15 cellular contexts compared by ENCODE assay signal in the genomic region with DNA sequence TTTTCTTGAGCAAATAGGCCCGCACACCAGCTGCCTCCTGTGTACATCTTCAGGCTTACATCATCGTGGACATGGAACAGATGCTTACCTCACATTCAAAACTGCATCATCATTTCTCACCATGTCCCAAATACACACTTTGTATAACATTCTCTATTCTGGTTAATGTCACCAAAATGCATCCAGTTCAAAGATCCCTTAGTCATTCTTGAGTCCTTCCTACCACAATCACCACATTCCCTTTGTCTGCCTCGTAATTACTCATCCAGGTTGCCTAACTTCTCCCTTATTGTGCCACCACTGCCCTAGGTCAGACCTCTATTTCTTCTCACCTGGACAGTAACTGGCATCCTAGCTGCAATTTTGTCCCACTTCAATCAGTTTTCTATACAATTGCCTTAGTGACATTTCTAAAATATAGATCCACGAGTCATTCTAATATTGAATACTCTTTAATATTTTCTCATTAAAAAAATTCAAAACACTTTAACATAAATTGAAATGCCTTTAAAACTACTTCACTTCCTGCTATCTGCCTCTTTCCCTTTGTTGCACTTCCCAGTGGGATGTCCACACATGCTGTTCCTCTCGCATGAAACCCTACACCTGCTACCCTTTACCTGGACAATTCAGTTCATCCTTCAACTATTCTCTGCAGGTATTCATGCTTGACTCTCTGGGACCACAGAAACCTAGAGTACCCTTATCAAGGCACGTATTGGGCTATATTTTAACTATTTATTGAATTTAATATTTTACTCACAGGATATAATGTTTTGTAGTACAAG.
DNase-seq lines count a peak whose midpoint lies in the region; ATAC-seq, FAIRE-seq and TF ChIP-seq lines count a peak whose summit lies in the region.
"Had no signal": no experiment of that assay in that cellular context is flagged by ENCODE, and none has a peak within 500 bp of the region (broad histone marks: within the 10 kb centered on the region; RNA-seq: fewer than 3 reads in every experiment).

No MANE protein-coding gene starts in this region.

- no peak overlapping the region for H3K4me3 Mint-ChIP-seq in CD4-positive, alpha-beta memory T cell
- H3K4me3 Mint-ChIP-seq: stimulated activated memory B cell treated with anti-CD40 and anti-IgM and Interleukin-4, amounts not matched to agents 10 μg/mL and 1 μg/mL and 100 μg/mL, for 72 hours; T-helper 2 cell treated with Interferon-gamma antibody and Interleukin-4, amounts not matched to agents 5 μg/mL and 100 μg/mL, for 36 hours had no signal

- H2AFZ ChIP-seq in PC-3 (ENCODE audit: low read length) = no peak overlapping the region

- H3K4me1 ChIP-seq in PC-3 (ENCODE audit: insufficient read depth, low read length) = peaks cover 13% of the 10 kb centered on the region
- H3K4me1 ChIP-seq in CD4-positive, alpha-beta memory T cell (ENCODE audit: insufficient read depth, low read length) = no peaks in the 10 kb centered on the region
- H3K4me1 ChIP-seq: HAP-1 had no signal

- no peaks in the 10 kb centered on the region for H3K9me2 ChIP-seq in PC-3 (replicated peaks; ENCODE audit: low read length)

- no peaks in the 10 kb centered on the region for H3K79me2 ChIP-seq in PC-3 (ENCODE audit: low read length)

- no peaks in the 10 kb centered on the region for H4K20me1 ChIP-seq in PC-3 (ENCODE audit: low read length)

- intact Hi-C loops in PC-3 (cut with micrococcal nuclease) = no loop called here
- intact Hi-C loops in CD4-positive, alpha-beta memory T cell (cut with micrococcal nuclease) = no loop called here

- BruUV-seq in PC-3 (replicated peaks; lab: Mats Ljungman, UMichigan) = no TSS peak

- H3K9me3 Mint-ChIP-seq in CD4-positive, alpha-beta memory T cell = no peaks in the 10 kb centered on the region
- H3K9me3 Mint-ChIP-seq: stimulated activated memory B cell treated with anti-CD40 and anti-IgM and Interleukin-4, amounts not matched to agents 10 μg/mL and 1 μg/mL and 100 μg/mL, for 72 hours; T-helper 2 cell treated with Interferon-gamma antibody and Interleukin-4, amounts not matched to agents 5 μg/mL and 100 μg/mL, for 36 hours had no signal

- H3K4me2 ChIP-seq in PC-3 (ENCODE audit: low read length) = 0 out of 2 replicates have a peak overlapping the region, but pooled peaks have one; percentile 4

- no peak for TF ChIP-seq POLR2A in H54 (IDR thresholded peaks at IDR 0.05; ENCODE audit: low read depth, low read length)

- DNase-seq in A172 (ENCODE audit: low spot score) = peak; percentile 60
- peak; percentile 4 for DNase-seq in H54 (ENCODE audit: insufficient read length, low spot score)
- DNase-seq in PC-3 = peak; percentile 83
- peak; percentile 59 for DNase-seq in epithelial cell of prostate (ENCODE audit: low read depth, low spot score)
- no peak for DNase-seq in activated naive CD4-positive, alpha-beta T cell treated with anti-CD3 and anti-CD28 coated beads, Interleukin-2, amount 50 U/mL, for 16 hours
- DNase-seq in SK-N-DZ (ENCODE audit: low spot score) = no peak
- no peak for DNase-seq in CD4-positive, alpha-beta memory T cell
- DNase-seq in retina = no peak
- DNase-seq: activated CD4-positive, alpha-beta T cell treated with anti-CD3 and anti-CD28 coated beads, Interleukin-2, amount 50 U/mL, for 48 hours; activated effector memory CD4-positive, alpha-beta T cell treated with anti-CD3 and anti-CD28 coated beads, Interleukin-2, amount 50 U/mL, for 16 hours; NCI-H2029 treated with DMSO at 0.1 percent for 48 hours had no signal

- H3K4me1 Mint-ChIP-seq in CD4-positive, alpha-beta memory T cell = peaks cover 0 to 2% (median 0%) of the 10 kb centered on the region in 4 donors
- H3K4me1 Mint-ChIP-seq: stimulated activated memory B cell treated with anti-CD40 and anti-IgM and Interleukin-4, amounts not matched to agents 10 μg/mL and 1 μg/mL and 100 μg/mL, for 72 hours had no signal

- FAIRE-seq in H54 (lab: Jason Lieb, UNC) = peak; percentile 92

- TF ChIP-seq CTCF in PC-3 (conservative IDR thresholded peaks at IDR 0.05; ENCODE audit: low read depth, low read length) = no peak

- H3K4me3 ChIP-seq in PC-3 (ENCODE audit: low read length) = no peak overlapping the region
- H3K4me3 ChIP-seq in CD4-positive, alpha-beta memory T cell (ENCODE audit: low read length in 2 of 2) = no peak overlapping the region
- H3K4me3 ChIP-seq: cardiac muscle cell, HAP-1 had no signal

- H3K27me3 ChIP-seq in PC-3 (ENCODE audit: low read length) = no peaks in the 10 kb centered on the region
- H3K27me3 ChIP-seq in CD4-positive, alpha-beta memory T cell (ENCODE audit: insufficient read depth, low read length) = no peaks in the 10 kb centered on the region
- H3K27me3 ChIP-seq: cardiac muscle cell had no signal

- H3F3A ChIP-seq in PC-3 (ENCODE audit: low read length, unreplicated experiment) = no peaks in the 10 kb centered on the region

- POLR2A ChIA-PET in PC-3 (lab: Charles Lee; ENCODE audit: unreplicated experiment) = no interaction called here
- POLR2A ChIA-PET in CD4-positive, alpha-beta memory T cell (lab: Charles Lee; ENCODE audit: partially characterized antibody) = no interaction called here

- no peaks in the 10 kb centered on the region for H3K36me3 Mint-ChIP-seq in CD4-positive, alpha-beta memory T cell
- H3K36me3 Mint-ChIP-seq: stimulated activated memory B cell treated with anti-CD40 and anti-IgM and Interleukin-4, amounts not matched to agents 10 μg/mL and 1 μg/mL and 100 μg/mL, for 72 hours had no signal

- H3K27ac ChIP-seq in PC-3 (ENCODE audit: low read length) (0 out of 2 replicates have a peak overlapping the region, but pooled peaks have one; percentile 14), epithelial cell of prostate (peak overlapping the region; percentile 39)
- H3K27ac ChIP-seq in CD4-positive, alpha-beta memory T cell (ENCODE audit: low read depth, low read length) = no peak overlapping the region
- H3K27ac ChIP-seq: cardiac muscle cell had no signal

- H3K27me3 Mint-ChIP-seq in CD4-positive, alpha-beta memory T cell = peaks cover 0 to 6% of the 10 kb centered on the region in 2 donors
- H3K27me3 Mint-ChIP-seq: stimulated activated memory B cell treated with anti-CD40 and anti-IgM and Interleukin-4, amounts not matched to agents 10 μg/mL and 1 μg/mL and 100 μg/mL, for 72 hours had no signal

- H3K9me3 ChIP-seq in PC-3 (ENCODE audit: low read length) = no peaks in the 10 kb centered on the region
- no peaks in the 10 kb centered on the region for H3K9me3 ChIP-seq in CD4-positive, alpha-beta memory T cell (ENCODE audit: control insufficient read depth in 1 of 2, low read length in 2 of 2)
- H3K9me3 ChIP-seq: HAP-1 had no signal

- H3K9ac ChIP-seq in PC-3 (ENCODE audit: low read length) = no peak overlapping the region

- CTCF ChIA-PET in PC-3 (lab: Charles Lee) = no interaction called here
- CTCF ChIA-PET in CD4-positive, alpha-beta memory T cell (lab: Charles Lee; ENCODE audit: partially characterized antibody) = no interaction called here

- H3K36me3 ChIP-seq in PC-3 (ENCODE audit: low read depth, low read length) = no peaks in the 10 kb centered on the region
- no peaks in the 10 kb centered on the region for H3K36me3 ChIP-seq in CD4-positive, alpha-beta memory T cell (ENCODE audit: insufficient read depth, low read length)
- H3K36me3 ChIP-seq: cardiac muscle cell, HAP-1 had no signal

- ATAC-seq in PC-3 = peak; percentile 73
- ATAC-seq: stimulated activated memory B cell treated with anti-CD40 and anti-IgM and Interleukin-4, amounts not matched to agents 10 μg/mL and 1 μg/mL and 100 μg/mL, for 72 hours had no signal

- no peak overlapping the region for H3K27ac Mint-ChIP-seq in CD4-positive, alpha-beta memory T cell
- H3K27ac Mint-ChIP-seq: stimulated activated memory B cell treated with anti-CD40 and anti-IgM and Interleukin-4, amounts not matched to agents 10 μg/mL and 1 μg/mL and 100 μg/mL, for 72 hours; T-helper 2 cell treated with Interferon-gamma antibody and Interleukin-4, amounts not matched to agents 5 μg/mL and 100 μg/mL, for 36 hours had no signal

Comparison
In these comparisons a context has a peak if more than half of its experiments do, and no peak if none do; other contexts are left out.
1. DNase-seq: peak in A172 (single experiment), H54 (single experiment), PC-3 (single experiment) and epithelial cell of prostate (single experiment); none in activated naive CD4-positive, alpha-beta T cell treated with anti-CD3 and anti-CD28 coated beads, Interleukin-2, amount 50 U/mL, for 16 hours (single experiment), SK-N-DZ (single experiment), CD4-positive, alpha-beta memory T cell (0 of 5) and retina (single experiment).